In genomic region chrX:22159071-22159470, GRCh38 we compare ENCODE assay signal across 25 cellular contexts.
DNase-seq lines count a peak whose midpoint lies in the region; TF ChIP-seq lines count a peak whose summit lies in the region.
"Had no signal": no experiment of that assay in that cellular context is flagged by ENCODE, and none has a peak within 500 bp of the region (broad histone marks: within the 10 kb centered on the region; RNA-seq: fewer than 3 reads in every experiment).

No MANE protein-coding gene starts in this region.

- WGBS in endodermal cell (ENCODE audit: insufficient coverage in 1 of 2, insufficient read length in 1 of 2), 2 experiments: 92 to 100% methylated on average over 3 to 4 of the region's 5 CpGs

- no peaks in the 10 kb centered on the region for H3K4me1 ChIP-seq in endodermal cell (ENCODE audit: control insufficient read depth, insufficient read depth, low read length)
- H3K4me1 ChIP-seq: BLaER1, gastrocnemius medialis, uterus had no signal

- H3K9me3 ChIP-seq in endodermal cell (ENCODE audit: control insufficient read depth, low read length): no peaks in the 10 kb centered on the region
- H3K9me3 ChIP-seq: BLaER1, gastrocnemius medialis, uterus had no signal

- DNase-seq in A172 (ENCODE audit: low spot score): peak; percentile 53
- peak; percentile 59 for DNase-seq in LHCN-M2 (ENCODE audit: low read depth)
- peak; percentile 40 for DNase-seq in astrocyte of the hippocampus (ENCODE audit: low read depth, low spot score)
- DNase-seq in fibroblast of the aortic adventitia (ENCODE audit: low read depth): peak; percentile 60
- no peak for DNase-seq in NCI-H774 (lab: John Stamatoyannopoulos, UW)
- DNase-seq in endodermal cell: no peak
- DNase-seq in erythroblast (lab: John Stamatoyannopoulos, UW): no peak
- DNase-seq in GM13976 (ENCODE audit: low spot score): no peak
- DNase-seq: 8988T; activated CD4-positive, alpha-beta T cell treated with anti-CD3 and anti-CD28 coated beads, Interleukin-2, amount 50 U/mL, for 1 hour; activated gamma-delta T cell treated with Interleukin-2 at 50 U/mL for 16 hours; amygdala; gastrocnemius medialis; left cardiac atrium; midbrain; NCI-H187; NK-92 treated with Interleukin-12 subunit alpha and Interleukin-12 subunit beta, amount 100 ng/mL, for 24 hours; RPMI8226; stimulated activated CD8-positive, alpha-beta memory T cell treated with anti-CD3 and anti-CD28 coated beads, Interleukin-4, amount 100 ng/mL, for 48 hours; substantia nigra; uterus had no signal

- TF ChIP-seq POLR2A in erythroblast (IDR thresholded peaks at IDR 0.05; ENCODE audit: low read length): no peak

- H3K27ac ChIP-seq in endodermal cell (ENCODE audit: low read depth, low read length): no peak overlapping the region
- H3K27ac ChIP-seq: BLaER1, gastrocnemius medialis, HL-60, uterus had no signal

- no peak overlapping the region for H3K4me3 Mint-ChIP-seq in endodermal cell
- H3K4me3 Mint-ChIP-seq: IgD-negative memory B cell, neural crest cell had no signal

- peaks cover 27% of the 10 kb centered on the region for H3K4me1 Mint-ChIP-seq in endodermal cell
- H3K4me1 Mint-ChIP-seq: IgD-negative memory B cell had no signal

- H3K36me3 ChIP-seq in endodermal cell (ENCODE audit: control insufficient read depth, insufficient read depth, low read length): no peaks in the 10 kb centered on the region
- H3K36me3 ChIP-seq: BLaER1, gastrocnemius medialis, uterus had no signal

- peaks cover 4% of the 10 kb centered on the region for H3K27me3 Mint-ChIP-seq in endodermal cell (ENCODE audit: insufficient read depth)
- H3K27me3 Mint-ChIP-seq: IgD-negative memory B cell had no signal

- in situ Hi-C loops in GM13976 (cut with MboI; ENCODE audit: low sequenced_read_pairs, unreplicated experiment): no loop called here

- H3K4me3 ChIP-seq in fibroblast of the aortic adventitia (ENCODE audit: low read depth, low read length): no peak overlapping the region
- H3K4me3 ChIP-seq in endodermal cell (ENCODE audit: low read length): no peak overlapping the region
- H3K4me3 ChIP-seq: BLaER1, gastrocnemius medialis, uterus had no signal

- no peaks in the 10 kb centered on the region for H3K36me3 Mint-ChIP-seq in endodermal cell (ENCODE audit: low read depth)
- H3K36me3 Mint-ChIP-seq: IgD-negative memory B cell had no signal

- no peak overlapping the region for H3K27ac Mint-ChIP-seq in endodermal cell
- H3K27ac Mint-ChIP-seq: IgD-negative memory B cell had no signal

- H3K9ac ChIP-seq in endodermal cell (ENCODE audit: extremely low read depth, low read length, poor library complexity, severe bottlenecking): no peak overlapping the region
- H3K9ac ChIP-seq: BLaER1 had no signal

- no peak for TF ChIP-seq CTCF in fibroblast of the aortic adventitia (IDR thresholded peaks at IDR 0.05; ENCODE audit: insufficient read depth, low read length)
- no peak for TF ChIP-seq CTCF in endodermal cell (conservative IDR thresholded peaks at IDR 0.05)
- TF ChIP-seq CTCF in GM13976 (IDR thresholded peaks at IDR 0.05; ENCODE audit: borderline replicate concordance, control extremely low read depth, extremely low read depth, insufficient read depth, missing control alignments): no peak

- peaks cover 6% of the 10 kb centered on the region for H3K27me3 ChIP-seq in endodermal cell (ENCODE audit: control insufficient read depth, insufficient read depth, low read length, poor library complexity, severe bottlenecking)
- H3K27me3 ChIP-seq: BLaER1, gastrocnemius medialis, uterus had no signal

- H3K9me3 Mint-ChIP-seq in endodermal cell: no peaks in the 10 kb centered on the region
- H3K9me3 Mint-ChIP-seq: IgD-negative memory B cell, neural crest cell had no signal

Comparison
In these comparisons a context has a peak if more than half of its experiments do, and no peak if none do; other contexts are left out.
1. DNase-seq: peak in A172 (single experiment), LHCN-M2 (single experiment), astrocyte of the hippocampus (single experiment) and fibroblast of the aortic adventitia (single experiment); none in NCI-H774 (single experiment), endodermal cell (single experiment), erythroblast (0 of 2) and GM13976 (single experiment).